In the genomic region with DNA sequence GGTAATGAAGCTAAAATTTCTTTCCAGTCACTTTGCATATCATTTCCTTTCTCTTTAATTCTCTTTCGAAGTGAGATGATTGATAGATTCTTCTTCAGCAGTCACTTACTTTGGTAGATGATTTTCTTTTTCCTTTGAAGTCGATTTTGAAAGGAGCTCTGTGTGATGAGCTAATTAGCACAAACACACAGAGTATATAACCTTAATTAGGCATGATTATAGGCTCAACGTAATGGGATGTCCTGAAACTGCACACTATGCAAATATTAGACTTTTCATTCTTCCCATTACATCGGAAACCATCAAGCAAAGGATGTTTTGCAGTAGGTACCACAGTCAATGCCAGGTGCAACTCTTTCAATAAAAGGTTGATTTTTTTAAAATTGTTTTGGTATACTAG, we compare ENCODE assay signal across 16 cellular contexts. TPM values are rescaled to one million over a fixed set of nuclear protein-coding genes. Genes with fewer than 3 reads are reported as not detected.
DNase-seq lines count a peak whose midpoint lies in the region; ATAC-seq and TF ChIP-seq lines count a peak whose summit lies in the region.
"Had no signal": no experiment of that assay in that cellular context is flagged by ENCODE, and none has a peak within 500 bp of the region (broad histone marks: within the 10 kb centered on the region; RNA-seq: fewer than 3 reads in every experiment).

No MANE protein-coding gene starts in this region.

- CTCF ChIA-PET in activated CD8-positive, alpha-beta T cell treated with anti-CD3 and anti-CD28 coated beads for 36 hours (lab: Charles Lee) = interaction anchor here (0.9 to 4.4 kb wide), 10 partner anchors 9 to 380 kb away, joined by 3 to 24 read pairs (median 4); no protein-coding TSS in a partner anchor

- H2AFZ ChIP-seq in neural progenitor cell (replicated peaks) = no peak overlapping the region
- H2AFZ ChIP-seq: GM23338, parathyroid adenoma had no signal

- H3K27me3 ChIP-seq in neural progenitor cell (no peaks in the 10 kb centered on the region), mesendoderm (ENCODE audit: insufficient read depth, low read length, poor library complexity) (no peaks in the 10 kb centered on the region)
- H3K27me3 ChIP-seq: upper lobe of right lung had no signal

- H3K9me3 ChIP-seq in neural progenitor cell (ENCODE audit: low read depth) = no peaks in the 10 kb centered on the region
- H3K9me3 ChIP-seq: upper lobe of right lung had no signal

- H2BK120ac ChIP-seq in mesendoderm (ENCODE audit: low read depth, low read length) = no peak overlapping the region

- no peak overlapping the region for H3K4me2 ChIP-seq in neural progenitor cell
- no peak overlapping the region for H3K4me2 ChIP-seq in mesendoderm (ENCODE audit: low read length)
- H3K4me2 ChIP-seq: GM23338 had no signal

- peak overlapping the region; percentile 81 to 82 for H3K27ac Mint-ChIP-seq in activated naive CD4-positive, alpha-beta T cell treated with anti-CD3 and anti-CD28 coated beads, Interleukin-2, amount 50 U/mL, for 72 hours
- H3K27ac Mint-ChIP-seq in activated CD8-positive, alpha-beta T cell treated with anti-CD3 and anti-CD28 coated beads for 36 hours = peak overlapping the region; percentile 85
- H3K27ac Mint-ChIP-seq in neural progenitor cell = no peak overlapping the region
- H3K27ac Mint-ChIP-seq: GM23338 had no signal

- peaks cover 15 to 33% of the 10 kb centered on the region in 2 donors for H3K36me3 Mint-ChIP-seq in activated naive CD4-positive, alpha-beta T cell treated with anti-CD3 and anti-CD28 coated beads, Interleukin-2, amount 50 U/mL, for 72 hours
- H3K36me3 Mint-ChIP-seq in activated CD8-positive, alpha-beta T cell treated with anti-CD3 and anti-CD28 coated beads for 36 hours (ENCODE audit: low read depth) = peaks cover 4% of the 10 kb centered on the region
- no peaks in the 10 kb centered on the region for H3K36me3 Mint-ChIP-seq in neural progenitor cell

- H4K8ac ChIP-seq in mesendoderm (ENCODE audit: low read depth, low read length) = no peak overlapping the region

- no peaks in the 10 kb centered on the region for H3K27me3 Mint-ChIP-seq in activated CD8-positive, alpha-beta T cell treated with anti-CD3 and anti-CD28 coated beads for 36 hours
- no peaks in the 10 kb centered on the region for H3K27me3 Mint-ChIP-seq in neural progenitor cell (ENCODE audit: insufficient read depth, low read depth)

- POLR2A ChIA-PET in activated CD8-positive, alpha-beta T cell treated with anti-CD3 and anti-CD28 coated beads for 36 hours (lab: Charles Lee) = interaction anchor here (0.6 to 4.5 kb wide), 5 partner anchors 9 to 73 kb away, joined by 3 to 35 read pairs (median 4); a partner anchor contains a TSS

- H3K4ac ChIP-seq in mesendoderm (ENCODE audit: low read depth, low read length) = no peak overlapping the region

- no peak overlapping the region for H3K9ac ChIP-seq in neural progenitor cell
- H3K9ac ChIP-seq in mesendoderm (ENCODE audit: low read length) = no peak overlapping the region
- H3K9ac ChIP-seq: parathyroid adenoma had no signal

- no peak overlapping the region for H3K4me3 ChIP-seq in neural progenitor cell
- no peak overlapping the region for H3K4me3 ChIP-seq in mesendoderm (ENCODE audit: low read length)
- H3K4me3 ChIP-seq: GM23338, upper lobe of right lung had no signal

- no peaks in the 10 kb centered on the region for H3F3A ChIP-seq in neural progenitor cell (ENCODE audit: low read depth)

- H3K4me3 Mint-ChIP-seq in activated CD8-positive, alpha-beta T cell treated with anti-CD3 and anti-CD28 coated beads for 36 hours = peak overlapping the region; percentile 33
- H3K4me3 Mint-ChIP-seq in neural progenitor cell = no peak overlapping the region
- H3K4me3 Mint-ChIP-seq: GM23338; naive thymus-derived CD8-positive, alpha-beta T cell had no signal

- H3K4me1 ChIP-seq in neural progenitor cell (no peaks in the 10 kb centered on the region), mesendoderm (ENCODE audit: control insufficient read depth, low read depth, low read length) (no peaks in the 10 kb centered on the region)
- H3K4me1 ChIP-seq: parathyroid adenoma, upper lobe of right lung had no signal

- no peaks in the 10 kb centered on the region for H3K79me2 ChIP-seq in neural progenitor cell (ENCODE audit: low read depth)
- no peaks in the 10 kb centered on the region for H3K79me2 ChIP-seq in mesendoderm (ENCODE audit: control insufficient read depth, insufficient read depth, low read length)
- H3K79me2 ChIP-seq: parathyroid adenoma had no signal

- H3K18ac ChIP-seq in mesendoderm (ENCODE audit: low read length) = no peak overlapping the region

- no peak for DNase-seq in activated naive CD4-positive, alpha-beta T cell treated with anti-CD3 and anti-CD28 coated beads, Interleukin-2, amount 50 U/mL, for 72 hours (ENCODE audit: low spot score in 2 of 2)
- DNase-seq in activated naive CD4-positive, alpha-beta T cell treated with anti-CD3 and anti-CD28 coated beads, Interleukin-2, amount 50 U/mL, for 16 hours = no peak
- peak; percentile 53 for DNase-seq in NCI-H2081 treated with DMSO at 0.1 percent for 48 hours (lab: John Stamatoyannopoulos, UW)
- DNase-seq in activated CD8-positive, alpha-beta T cell treated with anti-CD3 and anti-CD28 coated beads for 36 hours = no peak
- no peak for DNase-seq in neural progenitor cell (ENCODE audit: low spot score)
- DNase-seq in mesendoderm = no peak
- DNase-seq: activated gamma-delta T cell; islet precursor cell; naive thymus-derived CD8-positive, alpha-beta T cell; stimulated activated CD4-positive, alpha-beta T cell treated with anti-CD3 and anti-CD28 coated beads, Interleukin-2, amount 100 ng/mL, for 24 hours; upper lobe of right lung had no signal

- H4K5ac ChIP-seq in mesendoderm (ENCODE audit: low read length) = no peak overlapping the region

- peaks cover 8 to 13% of the 10 kb centered on the region in 2 donors for H3K9me3 Mint-ChIP-seq in activated naive CD4-positive, alpha-beta T cell treated with anti-CD3 and anti-CD28 coated beads, Interleukin-2, amount 50 U/mL, for 72 hours
- peaks cover 9% of the 10 kb centered on the region for H3K9me3 Mint-ChIP-seq in activated CD8-positive, alpha-beta T cell treated with anti-CD3 and anti-CD28 coated beads for 36 hours
- no peaks in the 10 kb centered on the region for H3K9me3 Mint-ChIP-seq in neural progenitor cell
- H3K9me3 Mint-ChIP-seq: GM23338 had no signal

- intact Hi-C loops in activated CD8-positive, alpha-beta T cell treated with anti-CD3 and anti-CD28 coated beads for 36 hours (cut with micrococcal nuclease) = no loop called here

- no peak overlapping the region for H2BK15ac ChIP-seq in mesendoderm (replicated peaks; ENCODE audit: low read depth)

- no CpG with 5 or more reads among the region's 4 CpGs for WGBS in mesendoderm (ENCODE audit: extremely low coverage, insufficient coverage, low lambda C conversion rate)

- no peaks in the 10 kb centered on the region for H4K20me1 ChIP-seq in neural progenitor cell (ENCODE audit: low read depth)

- H3K36me3 ChIP-seq in neural progenitor cell (no peaks in the 10 kb centered on the region), mesendoderm (ENCODE audit: control insufficient read depth, insufficient read depth, low read length) (no peaks in the 10 kb centered on the region)
- H3K36me3 ChIP-seq: upper lobe of right lung had no signal

- H2BK5ac ChIP-seq in mesendoderm (ENCODE audit: low read length) = no peak overlapping the region

- H2AK5ac ChIP-seq in mesendoderm (ENCODE audit: low read length) = no peak overlapping the region

- H3K27ac ChIP-seq in neural progenitor cell (no peak overlapping the region), mesendoderm (ENCODE audit: low read depth, low read length) (no peak overlapping the region)
- H3K27ac ChIP-seq: parathyroid adenoma, RWPE1, upper lobe of right lung had no signal

- H3K23ac ChIP-seq in mesendoderm (ENCODE audit: low read length) = no peak overlapping the region

- no peak for TF ChIP-seq CTCF in activated CD8-positive, alpha-beta T cell treated with anti-CD3 and anti-CD28 coated beads for 36 hours (IDR thresholded peaks at IDR 0.05)
- TF ChIP-seq CTCF in neural progenitor cell (IDR thresholded peaks at IDR 0.05) = no peak

- H3K79me1 ChIP-seq in mesendoderm (ENCODE audit: low read length) = no peaks in the 10 kb centered on the region

- no peak overlapping the region for H3K56ac ChIP-seq in mesendoderm (ENCODE audit: low read length)

- peaks cover 59% of the 10 kb centered on the region for H3K4me1 Mint-ChIP-seq in activated CD8-positive, alpha-beta T cell treated with anti-CD3 and anti-CD28 coated beads for 36 hours (ENCODE audit: low read depth)
- no peaks in the 10 kb centered on the region for H3K4me1 Mint-ChIP-seq in neural progenitor cell
- H3K4me1 Mint-ChIP-seq: GM23338 had no signal

- ATAC-seq in activated naive CD4-positive, alpha-beta T cell treated with anti-CD3 and anti-CD28 coated beads, Interleukin-2, amount 50 U/mL, for 72 hours = peak; percentile 56 to 70
- peak; percentile 77 for ATAC-seq in activated CD8-positive, alpha-beta T cell treated with anti-CD3 and anti-CD28 coated beads for 36 hours
- ATAC-seq in HG02642 (IDR thresholded peaks at IDR 0.05; ENCODE audit: poor library complexity, unreplicated experiment) (no peak), GM18517 (IDR thresholded peaks at IDR 0.05; ENCODE audit: unreplicated experiment) (no peak)
- ATAC-seq: GM23338, upper lobe of right lung had no signal

RNA-seq across cellular contexts. Expression of a gene that starts 6.4 kb away (rescaled TPM):
- 10 to 100 TPM; 55.0 to 61.7 TPM for total RNA-seq in activated naive CD4-positive, alpha-beta T cell treated with anti-CD3 and anti-CD28 coated beads, Interleukin-2, amount 50 U/mL, for 72 hours
- 10 to 100 TPM; 28.7 to 30.7 TPM for total RNA-seq in activated CD8-positive, alpha-beta T cell treated with anti-CD3 and anti-CD28 coated beads for 36 hours
- not detected in 2 replicates for total RNA-seq in neural progenitor cell (ENCODE audit: low replicate concordance)
- not detected for polyA plus RNA-seq in mesendoderm (2013, experiment 1 of 2)
- not detected for polyA plus RNA-seq in mesendoderm (2013, experiment 2 of 2)
- total RNA-seq: GM23338 had no signal
- polyA plus RNA-seq: GM23338 had no signal

Comparison
In these comparisons a context has a peak if more than half of its experiments do, and no peak if none do; other contexts are left out.
1. ATAC-seq: peak in activated naive CD4-positive, alpha-beta T cell treated with anti-CD3 and anti-CD28 coated beads, Interleukin-2, amount 50 U/mL, for 72 hours (2 of 2) and activated CD8-positive, alpha-beta T cell treated with anti-CD3 and anti-CD28 coated beads for 36 hours (single experiment); none in HG02642 (single experiment) and GM18517 (single experiment).
2. RNA of a gene that starts 6.4 kb away (total RNA-seq): 55.0 to 61.7 TPM in activated naive CD4-positive, alpha-beta T cell treated with anti-CD3 and anti-CD28 coated beads, Interleukin-2, amount 50 U/mL, for 72 hours and 28.7 to 30.7 TPM in activated CD8-positive, alpha-beta T cell treated with anti-CD3 and anti-CD28 coated beads for 36 hours; not detected in neural progenitor cell; every median in the first group is over 10 times any median in the second.